In genomic region chr6:30875244-30876038, GRCh38 we compare ENCODE assay signal across 12 cellular contexts. TPM values are rescaled to one million over a fixed set of nuclear protein-coding genes. Genes with fewer than 3 reads are reported as not detected.
DNase-seq lines count a peak whose midpoint lies in the region; ATAC-seq, FAIRE-seq and TF ChIP-seq lines count a peak whose summit lies in the region.
"Had no signal": no experiment of that assay in that cellular context is flagged by ENCODE, and none has a peak within 500 bp of the region (broad histone marks: within the 10 kb centered on the region; RNA-seq: fewer than 3 reads in every experiment).

No MANE protein-coding gene starts in this region.

- no peaks in the 10 kb centered on the region for H3K79me2 ChIP-seq in HCT116 (ENCODE audit: insufficient read depth, low read length)

- POLR2A ChIA-PET in HCT116 (lab: Charles Lee) = interaction anchor here (0.7 to 1.5 kb wide), 5 partner anchors 9 to 132 kb away, joined by 3 to 4 read pairs (median 3); partner anchors contain the start of gene DDR1

- intact Hi-C loops in HCT116 (cut with micrococcal nuclease) = no loop called here

- no peaks in the 10 kb centered on the region for H3K9me2 ChIP-seq in HCT116 (ENCODE audit: insufficient read depth)

- no peak overlapping the region for H3K9ac ChIP-seq in HCT116 (ENCODE audit: low read length)

- H3K36me3 Mint-ChIP-seq in osteocyte (ENCODE audit: unreplicated experiment) = peaks cover 7% of the 10 kb centered on the region

- H3K9me3 ChIP-seq in HCT116 (ENCODE audit: control insufficient read depth in 1 of 2, insufficient read depth in 1 of 2, low read depth in 1 of 2, low read length in 2 of 2) (peaks cover 4 to 7% of the 10 kb centered on the region in 2 experiments; a peak in 2 of 4 replicates), Peyer's patch (peaks cover 0 to 5% (median 0%) of the 10 kb centered on the region in 4 donors), right atrium auricular region (peaks cover 0 to 3% of the 10 kb centered on the region in 2 donors)

- in situ Hi-C loops in GM13976 (cut with MboI; ENCODE audit: low sequenced_read_pairs, unreplicated experiment) = no loop called here

- peaks cover 35% of the 10 kb centered on the region for H3K4me1 Mint-ChIP-seq in osteocyte (ENCODE audit: unreplicated experiment)

- no peak for FAIRE-seq in RCC 7860 (lab: Jason Lieb, UNC)

- ATAC-seq in HCT116 = no peak
- ATAC-seq: heart left ventricle had no signal

- TF ChIP-seq POLR2A in HCT116 (IDR thresholded peaks at IDR 0.05; ENCODE audit: borderline replicate concordance, extremely low read depth, insufficient read depth, insufficient read length) = no peak
- no peak for TF ChIP-seq POLR2A in Peyer's patch (IDR thresholded peaks at IDR 0.05)

- H3K36me3 ChIP-seq in HCT116 (ENCODE audit: control insufficient read depth in 1 of 2, insufficient read depth in 2 of 2, low read length in 2 of 2) = no peaks in the 10 kb centered on the region
- no peaks in the 10 kb centered on the region for H3K36me3 ChIP-seq in Peyer's patch
- no peaks in the 10 kb centered on the region for H3K36me3 ChIP-seq in right atrium auricular region
- H3K36me3 ChIP-seq: heart left ventricle had no signal

- DNase-seq in HCT116 (ENCODE audit: low read depth, low spot score) (no peak), NCI-H526 (lab: John Stamatoyannopoulos, UW) (peak; percentile 92 to 94), coronary artery (ENCODE audit: low spot score) (peak; percentile 60), osteocyte (ENCODE audit: extremely low spot score, unreplicated experiment) (no peak), RCC 7860 (ENCODE audit: low spot score) (no peak), GM13976 (ENCODE audit: low spot score) (no peak), Peyer's patch (no peak), right atrium auricular region (ENCODE audit: low spot score) (no peak)
- DNase-seq: activated B cell treated with CpG ODN at 0.5 μM for 24 hours, heart left ventricle had no signal

- TF ChIP-seq RAD21 in HCT116 (IDR thresholded peaks at IDR 0.05; ENCODE audit: low read depth) = no peak

- no peaks in the 10 kb centered on the region for H3K27me3 Mint-ChIP-seq in osteocyte (ENCODE audit: unreplicated experiment)
- H3K27me3 Mint-ChIP-seq: activated B cell treated with CpG ODN at 0.5 μM for 24 hours had no signal

- H3K27me3 ChIP-seq in HCT116 (ENCODE audit: insufficient read depth, low read length) (no peaks in the 10 kb centered on the region), Peyer's patch (no peaks in the 10 kb centered on the region), right atrium auricular region (no peaks in the 10 kb centered on the region)
- H3K27me3 ChIP-seq: heart left ventricle had no signal

- peak overlapping the region; percentile 31 for H3K4me2 ChIP-seq in HCT116 (ENCODE audit: low read length)

- H3K27ac ChIP-seq in HCT116 (ENCODE audit: low read depth, low read length) (peak overlapping the region; percentile 20; the same call in 1 of the 2 replicates), coronary artery (no peak overlapping the region), Peyer's patch (peak overlapping the region in 1 of 4 donors; percentile 17), right atrium auricular region (no peak overlapping the region)

- peaks cover 16% of the 10 kb centered on the region for H3K9me3 Mint-ChIP-seq in osteocyte (ENCODE audit: unreplicated experiment)

- RAD21 ChIA-PET in HCT116 (lab: Charles Lee; ENCODE audit: low non-redundant PET in 1 of 2, low total read pairs in 2 of 2, uncharacterized antibody in 2 of 2, unreplicated experiment in 2 of 2) = no interaction called here

- H3K27ac Mint-ChIP-seq in osteocyte (ENCODE audit: unreplicated experiment) = peak overlapping the region; percentile 99
- H3K27ac Mint-ChIP-seq: activated B cell treated with CpG ODN at 0.5 μM for 24 hours; dendritic cell treated with granulocyte-macrophage colony-stimulating factor and Interleukin-4, amounts not matched to agents 40 ng/mL and 50 ng/mL, for 4 days had no signal

- H3K4me3 ChIP-seq in HCT116 (replicated peaks in 1 of 2; ENCODE audit: low read depth in 1 of 2, low read length in 2 of 2) (no peak overlapping the region), coronary artery (no peak overlapping the region), Peyer's patch (no peak overlapping the region), right atrium auricular region (no peak overlapping the region)
- H3K4me3 ChIP-seq: heart left ventricle had no signal

- peaks cover 20 to 40% of the 10 kb centered on the region in 2 experiments; a peak in 3 of 4 replicates for H3K4me1 ChIP-seq in HCT116 (ENCODE audit: control insufficient read depth in 1 of 2, insufficient read depth in 2 of 2, low read length in 2 of 2)
- peaks cover 0 to 15% (median 0%) of the 10 kb centered on the region in 4 donors for H3K4me1 ChIP-seq in Peyer's patch
- H3K4me1 ChIP-seq in right atrium auricular region = peaks cover 0 to 17% of the 10 kb centered on the region in 2 donors

- CTCF ChIA-PET in HCT116 (lab: Charles Lee) = interaction anchor here (5.3 kb wide), 1 partner anchor 47 kb away, joined by 34 read pairs; no protein-coding TSS in a partner anchor

- no peak for TF ChIP-seq CTCF in HCT116 (IDR thresholded peaks at IDR 0.05 in 2 of 3, conservative IDR thresholded peaks at IDR 0.05 in 1 of 3; ENCODE audit: borderline replicate concordance in 1 of 3, insufficient read depth in 1 of 3, low read depth in 2 of 3, low read length in 2 of 3)
- no peak for TF ChIP-seq CTCF in coronary artery (IDR thresholded peaks at IDR 0.05)
- no peak for TF ChIP-seq CTCF in osteocyte (IDR thresholded peaks at IDR 0.05)
- no peak for TF ChIP-seq CTCF in GM13976 (IDR thresholded peaks at IDR 0.05; ENCODE audit: borderline replicate concordance, control extremely low read depth, extremely low read depth, insufficient read depth, missing control alignments)
- TF ChIP-seq CTCF in Peyer's patch (IDR thresholded peaks at IDR 0.05) = no peak
- no peak for TF ChIP-seq CTCF in right atrium auricular region (IDR thresholded peaks at IDR 0.05)

- no peak overlapping the region for H2AFZ ChIP-seq in HCT116 (ENCODE audit: low read depth, low read length, poor library complexity, severe bottlenecking)

- no peak overlapping the region for H3K4me3 Mint-ChIP-seq in osteocyte (ENCODE audit: unreplicated experiment)
- H3K4me3 Mint-ChIP-seq: activated B cell treated with CpG ODN at 0.5 μM for 24 hours; dendritic cell treated with granulocyte-macrophage colony-stimulating factor and Interleukin-4, amounts not matched to agents 40 ng/mL and 50 ng/mL, for 4 days had no signal

- no peaks in the 10 kb centered on the region for H4K20me1 ChIP-seq in HCT116 (ENCODE audit: insufficient read depth)

- BruUV-seq in HCT116 (replicated peaks; lab: Mats Ljungman, UMichigan) = no TSS peak

TF ChIP-seq in HCT116, 20 proteins besides CTCF, POLR2A, EP300 and RAD21:
- no peak for TF ChIP-seq TCF7L2 (IDR thresholded peaks at IDR 0.05; ENCODE audit: borderline replicate concordance, extremely low read depth, insufficient read depth, insufficient read length)
- TF ChIP-seq ZBTB33 (IDR thresholded peaks at IDR 0.05; ENCODE audit: extremely low read depth, insufficient replicate concordance, low read length) = no peak
- no peak for TF ChIP-seq POLR2AphosphoS5 (IDR thresholded peaks at IDR 0.05; ENCODE audit: low read depth, low read length)
- no peak for TF ChIP-seq EGR1 (IDR thresholded peaks at IDR 0.05; ENCODE audit: low read depth)
- no peak for TF ChIP-seq YY1 (IDR thresholded peaks at IDR 0.05; ENCODE audit: extremely low read depth, insufficient replicate concordance, low read depth, low read length)
- no peak for TF ChIP-seq SP1 (IDR thresholded peaks at IDR 0.05; ENCODE audit: low read depth)
- TF ChIP-seq ZFX (IDR thresholded peaks at IDR 0.05) = no peak
- no peak for TF ChIP-seq CEBPB (IDR thresholded peaks at IDR 0.05; ENCODE audit: low read depth)
- TF ChIP-seq SRF (IDR thresholded peaks at IDR 0.05; ENCODE audit: low read depth) = no peak
- no peak for TF ChIP-seq EZH2phosphoT487 (IDR thresholded peaks at IDR 0.05; ENCODE audit: borderline replicate concordance)
- TF ChIP-seq CBX3 (IDR thresholded peaks at IDR 0.05; ENCODE audit: low read depth) = no peak
- TF ChIP-seq FOSL1 (IDR thresholded peaks at IDR 0.05; ENCODE audit: low read depth) = no peak
TF ChIP-seq in HCT116: peak in this region for 0.

RNA-seq across cellular contexts. Expression of gene DDR1, which starts 8.9 kb away (rescaled TPM):
- total RNA-seq in HCT116 (2021; ENCODE audit: unreplicated experiment) (211 TPM), osteocyte (130 and 146 TPM in 2 replicates), Peyer's patch (100 to 1,000 TPM in 3 of 4 donors, 10 to 100 TPM in 1; 70.1 to 166 (median 143) TPM), right atrium auricular region (100 to 1,000 TPM in 1 of 2 donors, 10 to 100 TPM in 1; 61.7 to 106 TPM)
- 138 and 167 TPM in 2 replicates for polyA plus RNA-seq in HCT116 (2012)

RNA-seq across cellular contexts. Expression of gene GTF2H4, which starts 32.6 kb away (rescaled TPM):
- total RNA-seq in HCT116 (2021; ENCODE audit: unreplicated experiment) (59.7 TPM), osteocyte (35.5 and 39.3 TPM in 2 replicates), Peyer's patch (10 to 100 TPM; 10.7 to 21.3 (median 17.0) TPM), right atrium auricular region (1 to 10 TPM; 3.6 to 4.0 TPM)
- 27.3 and 35.0 TPM in 2 replicates for polyA plus RNA-seq in HCT116 (2012)

RNA-seq across cellular contexts. Expression of gene VARS2, which starts 38.6 kb away (rescaled TPM):
- 39.8 TPM for total RNA-seq in HCT116 (2021; ENCODE audit: unreplicated experiment)
- 25.8 and 27.3 TPM in 2 replicates for polyA plus RNA-seq in HCT116 (2012)
- 44.0 and 46.4 TPM in 2 replicates for total RNA-seq in osteocyte
- total RNA-seq in Peyer's patch = 10 to 100 TPM; 24.2 to 40.0 (median 31.1) TPM
- 10 to 100 TPM; 12.1 to 13.6 TPM for total RNA-seq in right atrium auricular region

RNA-seq across cellular contexts. Expression of gene SFTA2, which starts 56.5 kb away (rescaled TPM):
- total RNA-seq in HCT116 (2021; ENCODE audit: unreplicated experiment) (not detected), osteocyte (not detected in 2 replicates), Peyer's patch (not detected), right atrium auricular region (not detected)
- not detected in 2 replicates for polyA plus RNA-seq in HCT116 (2012)
- total RNA-seq: activated B cell treated with CpG ODN at 0.5 μM for 24 hours, heart left ventricle, mononuclear cell had no signal
- polyA plus RNA-seq: heart left ventricle had no signal

Comparison
In these comparisons a context has a peak if more than half of its experiments do, and no peak if none do; other contexts are left out.
1. DNase-seq: peak in NCI-H526 (2 of 2) and coronary artery (single experiment); none in HCT116 (single experiment), osteocyte (single experiment), RCC 7860 (single experiment), GM13976 (single experiment), Peyer's patch (0 of 3) and right atrium auricular region (single experiment).